1 cellular context compared by ENCODE assay signal in the genomic region with DNA sequence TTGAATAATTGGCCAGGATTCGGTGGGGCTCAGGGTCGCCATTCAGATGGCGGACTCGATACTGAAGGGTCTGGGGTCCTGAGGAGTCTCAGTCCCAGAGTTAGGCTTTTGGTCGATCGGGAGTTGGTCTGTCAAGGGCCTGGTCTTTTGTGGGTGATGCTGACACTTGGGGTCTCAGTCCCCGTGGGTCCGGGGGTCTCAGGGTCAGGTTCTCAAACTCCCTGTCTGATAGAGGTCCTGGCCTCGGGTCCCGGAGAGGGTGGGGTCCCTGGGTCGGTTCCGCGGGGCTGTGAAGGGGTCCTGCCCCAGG.
TF ChIP-seq lines count a peak whose summit lies in the region.

No MANE protein-coding gene starts in this region.

TF ChIP-seq in HCT116, 20 proteins besides CTCF, POLR2A, EP300 and RAD21 (continued from another document):
- TF ChIP-seq REST (IDR thresholded peaks at IDR 0.05; ENCODE audit: low read depth) (no peak), SP1 (IDR thresholded peaks at IDR 0.05; ENCODE audit: low read depth) (no peak), YY1 (IDR thresholded peaks at IDR 0.05; ENCODE audit: extremely low read depth, insufficient replicate concordance, low read depth, low read length) (no peak), SIN3A (IDR thresholded peaks at IDR 0.05; ENCODE audit: low read depth) (no peak), EGR1 (IDR thresholded peaks at IDR 0.05; ENCODE audit: low read depth) (no peak), EZH2 (IDR thresholded peaks at IDR 0.05) (no peak), EZH2phosphoT487 (IDR thresholded peaks at IDR 0.05; ENCODE audit: borderline replicate concordance) (no peak)
- TF ChIP-seq, protein P1, sequence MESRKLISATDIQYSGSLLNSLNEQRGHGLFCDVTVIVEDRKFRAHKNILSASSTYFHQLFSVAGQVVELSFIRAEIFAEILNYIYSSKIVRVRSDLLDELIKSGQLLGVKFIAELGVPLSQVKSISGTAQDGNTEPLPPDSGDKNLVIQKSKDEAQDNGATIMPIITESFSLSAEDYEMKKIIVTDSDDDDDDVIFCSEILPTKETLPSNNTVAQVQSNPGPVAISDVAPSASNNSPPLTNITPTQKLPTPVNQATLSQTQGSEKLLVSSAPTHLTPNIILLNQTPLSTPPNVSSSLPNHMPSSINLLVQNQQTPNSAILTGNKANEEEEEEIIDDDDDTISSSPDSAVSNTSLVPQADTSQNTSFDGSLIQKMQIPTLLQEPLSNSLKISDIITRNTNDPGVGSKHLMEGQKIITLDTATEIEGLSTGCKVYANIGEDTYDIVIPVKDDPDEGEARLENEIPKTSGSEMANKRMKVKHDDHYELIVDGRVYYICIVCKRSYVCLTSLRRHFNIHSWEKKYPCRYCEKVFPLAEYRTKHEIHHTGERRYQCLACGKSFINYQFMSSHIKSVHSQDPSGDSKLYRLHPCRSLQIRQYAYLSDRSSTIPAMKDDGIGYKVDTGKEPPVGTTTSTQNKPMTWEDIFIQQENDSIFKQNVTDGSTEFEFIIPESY (IDR thresholded peaks at IDR 0.05; ENCODE audit: extremely low read depth, insufficient replicate concordance, low read length), result no peak
- TF ChIP-seq, protein P2, sequence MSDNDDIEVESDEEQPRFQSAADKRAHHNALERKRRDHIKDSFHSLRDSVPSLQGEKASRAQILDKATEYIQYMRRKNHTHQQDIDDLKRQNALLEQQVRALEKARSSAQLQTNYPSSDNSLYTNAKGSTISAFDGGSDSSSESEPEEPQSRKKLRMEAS (IDR thresholded peaks at IDR 0.05), result no peak
